ENCODE assay signal across 18 cellular contexts in the genomic region with DNA sequence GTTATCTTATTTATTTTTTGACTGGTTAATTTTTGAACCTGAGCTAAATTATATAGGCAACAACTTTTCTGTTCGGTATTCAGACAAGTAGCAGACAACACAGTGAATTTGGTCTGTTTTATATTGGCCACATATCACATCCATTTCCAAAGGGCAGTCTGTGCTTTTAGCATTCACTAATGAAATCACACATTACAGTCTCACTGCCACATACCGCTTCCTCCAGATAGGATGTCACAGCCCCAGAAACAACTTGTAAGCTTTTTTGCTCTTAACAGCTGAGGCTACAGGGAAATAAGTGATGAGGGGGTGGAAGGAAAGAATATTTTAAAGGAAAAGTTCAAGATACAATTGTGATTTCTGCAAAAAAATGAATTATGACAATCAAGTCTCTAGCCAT.
DNase-seq lines count a peak whose midpoint lies in the region; ATAC-seq, FAIRE-seq and TF ChIP-seq lines count a peak whose summit lies in the region.
"Had no signal": no experiment of that assay in that cellular context is flagged by ENCODE, and none has a peak within 500 bp of the region (broad histone marks: within the 10 kb centered on the region; RNA-seq: fewer than 3 reads in every experiment).

No MANE protein-coding gene starts in this region.

- DNase-seq in cardiac muscle cell (ENCODE audit: low read depth in 1 of 2, low spot score in 1 of 2): peak in 1 of 2 donors; percentile 8
- DNase-seq in cardiac septum (ENCODE audit: low spot score): no peak
- no peak for DNase-seq in left ventricle myocardium inferior
- no peak for DNase-seq in right cardiac atrium
- DNase-seq in stimulated activated naive CD4-positive, alpha-beta T cell treated with Interleukin-2 at 50 U/mL for 16 hours (lab: John Stamatoyannopoulos, UW): no peak
- DNase-seq in GM12892 (ENCODE audit: insufficient read length): no peak
- DNase-seq: C1 segment of cervical spinal cord; Calu3; CD4-positive, alpha-beta memory T cell; COR-L47; DMS53; DMS79 treated with DMSO at 0.1 percent for 48 hours; GF-D8; GOT3; HFFc6 had no signal

- intact Hi-C loops in cardiac septum (cut with DNase I): no loop called here
- intact Hi-C loops in left ventricle myocardium inferior (cut with micrococcal nuclease): no loop called here
- intact Hi-C loops in right cardiac atrium (cut with DNase I): no loop called here

- peak overlapping the region; percentile 91 for H3K27ac ChIP-seq in cardiac muscle cell
- peak overlapping the region; percentile 67 for H3K27ac ChIP-seq in left ventricle myocardium inferior (replicated peaks)
- peak overlapping the region; percentile 49 for H3K27ac ChIP-seq in right cardiac atrium (ENCODE audit: low read length)

- TF ChIP-seq POLR2A in GM12892 (IDR thresholded peaks at IDR 0.05; ENCODE audit: low read depth, low read length): no peak

- TF ChIP-seq CTCF in cardiac muscle cell (IDR thresholded peaks at IDR 0.05; ENCODE audit: low read depth, low read length) (no peak), left ventricle myocardium inferior (IDR thresholded peaks at IDR 0.05; ENCODE audit: borderline replicate concordance) (no peak)

- H3K4me3 ChIP-seq in cardiac muscle cell: no peak overlapping the region
- H3K4me3 ChIP-seq in left ventricle myocardium inferior: no peak overlapping the region
- H3K4me3 ChIP-seq in right cardiac atrium (ENCODE audit: low read length): no peak overlapping the region
- H3K4me3 ChIP-seq: HAP-1 had no signal

- 38% methylated on average over 2 of the region's 2 CpGs for WGBS in right cardiac atrium

- no peaks in the 10 kb centered on the region for H3K27me3 ChIP-seq in cardiac muscle cell
- H3K27me3 ChIP-seq in left ventricle myocardium inferior (ENCODE audit: low read depth): no peaks in the 10 kb centered on the region
- no peaks in the 10 kb centered on the region for H3K27me3 ChIP-seq in right cardiac atrium (ENCODE audit: control insufficient read depth, insufficient read depth)

- H3K9me3 ChIP-seq in cardiac muscle cell (ENCODE audit: low read depth): no peaks in the 10 kb centered on the region
- H3K9me3 ChIP-seq in left ventricle myocardium inferior (replicated peaks): no peaks in the 10 kb centered on the region
- no peaks in the 10 kb centered on the region for H3K9me3 ChIP-seq in right cardiac atrium (ENCODE audit: control insufficient read depth, low read length)
- H3K9me3 ChIP-seq: HAP-1 had no signal

- peak in 1 of 2 donors; percentile 60 for ATAC-seq in right cardiac atrium

- no peak for FAIRE-seq in GM12892 (lab: Jason Lieb, UNC)
- FAIRE-seq: GM12891, H54 had no signal

- H3K36me3 ChIP-seq in cardiac muscle cell (no peaks in the 10 kb centered on the region), left ventricle myocardium inferior (no peaks in the 10 kb centered on the region)
- H3K36me3 ChIP-seq: HAP-1 had no signal

- H3K4me1 ChIP-seq in cardiac muscle cell (ENCODE audit: low read depth) (peaks cover 43% of the 10 kb centered on the region), left ventricle myocardium inferior (peaks cover 59% of the 10 kb centered on the region), right cardiac atrium (ENCODE audit: control insufficient read depth, insufficient read depth, low read length) (no peaks in the 10 kb centered on the region)
- H3K4me1 ChIP-seq: HAP-1 had no signal
